9 cellular contexts compared by ENCODE assay signal in the genomic region with DNA sequence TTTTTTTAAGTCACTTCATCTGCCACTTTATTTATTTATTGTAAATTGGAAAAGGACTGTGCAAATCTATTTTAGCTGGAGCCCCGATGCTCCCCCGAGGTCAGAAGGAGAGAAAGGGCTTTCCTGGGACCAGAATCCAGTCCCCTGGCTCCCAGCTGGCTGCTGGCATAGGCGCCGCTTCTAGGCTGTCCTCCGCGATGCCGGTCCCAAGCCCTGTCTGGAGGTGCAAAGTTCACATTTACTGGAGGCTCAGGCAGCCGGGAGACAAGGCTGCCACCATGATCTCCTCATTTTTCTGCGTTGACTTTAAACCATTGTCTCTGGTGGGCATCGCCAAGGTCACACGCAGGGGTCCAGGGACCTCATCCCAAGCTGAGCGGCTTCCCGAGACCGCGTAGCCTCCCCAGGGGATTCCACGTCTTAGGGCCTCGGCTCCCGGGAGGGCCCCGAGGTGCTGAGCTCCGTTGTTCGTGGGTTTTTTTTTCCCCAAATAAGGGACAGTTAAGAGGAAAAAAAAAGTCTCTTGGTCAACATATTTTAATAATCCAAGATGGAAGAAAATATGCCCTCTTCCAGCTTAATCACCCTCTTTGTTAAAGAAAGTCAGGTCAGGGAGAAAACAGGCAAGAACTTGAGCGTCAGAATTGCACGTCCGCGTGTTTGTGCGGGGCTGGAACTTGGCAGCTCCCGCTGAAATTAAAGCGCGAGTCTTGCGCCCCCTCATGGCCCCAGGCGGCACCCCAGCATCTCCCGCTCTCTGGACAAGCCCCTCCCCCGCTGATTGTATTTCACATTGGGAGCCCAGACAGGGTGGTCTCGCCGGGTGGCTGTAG. TPM values are rescaled to one million over a fixed set of nuclear protein-coding genes. Genes with fewer than 3 reads are reported as not detected.
DNase-seq lines count a peak whose midpoint lies in the region; ATAC-seq, FAIRE-seq and TF ChIP-seq lines count a peak whose summit lies in the region.
"Had no signal": no experiment of that assay in that cellular context is flagged by ENCODE, and none has a peak within 500 bp of the region (broad histone marks: within the 10 kb centered on the region; RNA-seq: fewer than 3 reads in every experiment).

No MANE protein-coding gene starts in this region.

- FAIRE-seq in urothelium cell line (lab: Jason Lieb, UNC): no peak
- FAIRE-seq in RCC 7860 (lab: Jason Lieb, UNC): no peak

- H3K36me3 Mint-ChIP-seq in natural killer cell: no peaks in the 10 kb centered on the region

- intact Hi-C loops in natural killer cell (cut with micrococcal nuclease): no loop called here

- H3K4me3 Mint-ChIP-seq in natural killer cell: no peak overlapping the region

- DNase-seq in DMS53 treated with DMSO at 0.1 percent for 48 hours (lab: John Stamatoyannopoulos, UW; ENCODE audit: unreplicated experiment) (peak; percentile 35), epithelial cell of proximal tubule (ENCODE audit: low read depth) (no peak), natural killer cell (no peak), urothelium cell line (ENCODE audit: low spot score) (peak; percentile 48), RCC 7860 (ENCODE audit: low spot score) (no peak)
- peak; percentile 61 to 71 for DNase-seq in activated CD4-positive, alpha-beta T cell treated with anti-CD3 and anti-CD28 coated beads, Interleukin-2, amount 50 U/mL, for 48 hours

- no peak overlapping the region for H3K27ac Mint-ChIP-seq in natural killer cell

- TF ChIP-seq CTCF in epithelial cell of proximal tubule (conservative IDR thresholded peaks at IDR 0.05; ENCODE audit: low read depth, low read length): peak; percentile 67
- TF ChIP-seq CTCF in natural killer cell (IDR thresholded peaks at IDR 0.05): no peak

- no peaks in the 10 kb centered on the region for H3K4me1 Mint-ChIP-seq in natural killer cell

- ATAC-seq in HG03095 (IDR thresholded peaks at IDR 0.05; ENCODE audit: unreplicated experiment): peak; percentile 62
- ATAC-seq in natural killer cell: peak in 2 of 3 donors; percentile 50 to 71
- ATAC-seq in GM18858 (IDR thresholded peaks at IDR 0.05; ENCODE audit: unreplicated experiment): no peak

- no peak overlapping the region for H3K4me3 ChIP-seq in epithelial cell of proximal tubule (ENCODE audit: low read depth, low read length)

- H3K27me3 Mint-ChIP-seq in natural killer cell (ENCODE audit: low read depth in 2 of 2): peaks cover 18 to 21% of the 10 kb centered on the region in 2 donors

- H3K9me3 Mint-ChIP-seq in natural killer cell: no peaks in the 10 kb centered on the region

RNA-seq across cellular contexts. Expression of a gene that starts 11.9 kb away (rescaled TPM):
- not detected in 2 replicates for total RNA-seq in epithelial cell of proximal tubule
- not detected for total RNA-seq in natural killer cell
- total RNA-seq: HT1080 had no signal

RNA-seq across cellular contexts. Expression of a gene that starts 15.4 kb away (rescaled TPM):
- not detected in 2 replicates for total RNA-seq in epithelial cell of proximal tubule
- not detected for total RNA-seq in natural killer cell
- total RNA-seq: HT1080 had no signal

RNA-seq across cellular contexts. Expression of a gene that starts 31.4 kb away (rescaled TPM):
- not detected in 2 replicates for total RNA-seq in epithelial cell of proximal tubule
- not detected for total RNA-seq in natural killer cell
- total RNA-seq: HT1080 had no signal

Comparison
In these comparisons a context has a peak if more than half of its experiments do, and no peak if none do; other contexts are left out.
1. DNase-seq: peak in DMS53 treated with DMSO at 0.1 percent for 48 hours (single experiment), activated CD4-positive, alpha-beta T cell treated with anti-CD3 and anti-CD28 coated beads, Interleukin-2, amount 50 U/mL, for 48 hours (2 of 2) and urothelium cell line (single experiment); none in epithelial cell of proximal tubule (single experiment), natural killer cell (single experiment) and RCC 7860 (single experiment).